Comparison of ENCODE assay signal across 18 cellular contexts in genomic region chr7:116534790-116535189, GRCh38. TPM values are rescaled to one million over a fixed set of nuclear protein-coding genes. Genes with fewer than 3 reads are reported as not detected.
DNase-seq lines count a peak whose midpoint lies in the region; ATAC-seq and TF ChIP-seq lines count a peak whose summit lies in the region.
"Had no signal": no experiment of that assay in that cellular context is flagged by ENCODE, and none has a peak within 500 bp of the region (broad histone marks: within the 10 kb centered on the region; RNA-seq: fewer than 3 reads in every experiment).

No MANE protein-coding gene starts in this region.

- no peaks in the 10 kb centered on the region for H3K9me3 ChIP-seq in SK-N-MC (ENCODE audit: low read depth, low read length)
- no peaks in the 10 kb centered on the region for H3K9me3 ChIP-seq in gastroesophageal sphincter
- no peaks in the 10 kb centered on the region for H3K9me3 ChIP-seq in stomach
- H3K9me3 ChIP-seq in MG63, result no peaks in the 10 kb centered on the region

- peak overlapping the region; percentile 51 for H3K27ac ChIP-seq in SK-N-MC
- peak overlapping the region in 3 of 4 donors; percentile 17 to 47 (median 38) for H3K27ac ChIP-seq in gastroesophageal sphincter
- H3K27ac ChIP-seq in stomach, result peak overlapping the region in 2 of 5 donors; percentile 27 to 58
- H3K27ac ChIP-seq: cardiac muscle cell had no signal

- TF ChIP-seq CTCF in gastroesophageal sphincter (IDR thresholded peaks at IDR 0.05) (no peak), stomach (IDR thresholded peaks at IDR 0.05) (no peak)

- H3K27me3 ChIP-seq in gastroesophageal sphincter (no peaks in the 10 kb centered on the region), stomach (no peaks in the 10 kb centered on the region), MG63 (no peaks in the 10 kb centered on the region)
- H3K27me3 ChIP-seq: cardiac muscle cell had no signal

- peak; percentile 77 for ATAC-seq in gastroesophageal sphincter
- ATAC-seq in sciatic nerve, result peak; percentile 85
- no peak for ATAC-seq in GM21423 (IDR thresholded peaks at IDR 0.05; ENCODE audit: unreplicated experiment)

- no peak overlapping the region for H3K9ac ChIP-seq in SK-N-MC (ENCODE audit: insufficient read length)

- WGBS in gastroesophageal sphincter (ENCODE audit: low coverage in 1 of 2), 2 donors, result 50 to 72% methylated on average over 1 to 2 of the region's 2 CpGs
- 75 to 95% (median 89%) methylated on average over 2 of the region's 2 CpGs for WGBS in stomach, 5 donors

- no peak for TF ChIP-seq POLR2A in gastroesophageal sphincter (IDR thresholded peaks at IDR 0.05)
- TF ChIP-seq POLR2A in stomach (IDR thresholded peaks at IDR 0.05), result no peak

- H3K4me3 ChIP-seq in SK-N-MC (no peak overlapping the region), gastroesophageal sphincter (no peak overlapping the region), stomach (no peak overlapping the region), MG63 (no peak overlapping the region)
- H3K4me3 ChIP-seq: cardiac muscle cell had no signal

- H3K4me1 ChIP-seq in gastroesophageal sphincter (peaks cover 11 to 94% (median 12%) of the 10 kb centered on the region in 3 donors), stomach (peaks cover 0 to 50% (median 13%) of the 10 kb centered on the region in 4 donors)

- peaks cover 95% of the 10 kb centered on the region for H3K36me3 ChIP-seq in SK-N-MC (ENCODE audit: insufficient read depth, low read length)
- peaks cover 3 to 53% of the 10 kb centered on the region in 2 donors for H3K36me3 ChIP-seq in gastroesophageal sphincter
- peaks cover 0 to 14% (median 5%) of the 10 kb centered on the region in 4 donors for H3K36me3 ChIP-seq in stomach
- peaks cover 89% of the 10 kb centered on the region for H3K36me3 ChIP-seq in MG63
- H3K36me3 ChIP-seq: cardiac muscle cell had no signal

- intact Hi-C loops in sciatic nerve (cut with DNase I) (no loop called here), stomach (cut with DNase I; ENCODE audit: low total_unique reads) (no loop called here)

- no peak for TF ChIP-seq EP300 in gastroesophageal sphincter (IDR thresholded peaks at IDR 0.05)
- TF ChIP-seq EP300 in stomach (IDR thresholded peaks at IDR 0.05), result no peak

- DNase-seq in AG08395 (ENCODE audit: low spot score) (peak; percentile 44), SK-N-MC (ENCODE audit: low read depth, low spot score) (no peak), sciatic nerve (ENCODE audit: low spot score) (no peak), stomach (no peak), MG63 (no peak), globus pallidus (ENCODE audit: low spot score) (no peak)
- DNase-seq: activated CD4-positive, alpha-beta T cell treated with anti-CD3 and anti-CD28 coated beads for 1 hour; activated CD8-positive, alpha-beta memory T cell treated with anti-CD3 and anti-CD28 coated beads, Interleukin-2, amount 50 U/mL, for 48 hours; AML-193; HCEC 1CT; KG1; naive B cell; NCI-H146; NCI-H526; retina had no signal

RNA-seq across cellular contexts. Expression of gene CAV1, which starts 10.0 kb away (rescaled TPM):
- total RNA-seq in gastroesophageal sphincter, result 100 to 1,000 TPM; 546 to 772 (median 602) TPM
- 353 TPM for total RNA-seq in sciatic nerve
- total RNA-seq in stomach, result 100 to 1,000 TPM in 4 of 5 donors, 10 to 100 TPM in 1; 49.2 to 719 (median 267) TPM
- polyA plus RNA-seq in stomach, result 10 to 100 TPM; 18.5 to 73.2 (median 33.5) TPM
- 287 and 342 TPM in 2 replicates for total RNA-seq in MG63 (2014; rRNA removed; shearing (Covaris generic); ENCODE audit: low replicate concordance)

RNA-seq across cellular contexts. Expression of gene CAV2, which starts 35.3 kb away (rescaled TPM):
- total RNA-seq in gastroesophageal sphincter (100 to 1,000 TPM; 142 to 188 (median 170) TPM), sciatic nerve (139 TPM), stomach (10 to 100 TPM; 26.3 to 90.1 (median 32.7) TPM)
- 10 to 100 TPM; 15.7 to 21.9 (median 18.0) TPM for polyA plus RNA-seq in stomach
- total RNA-seq in MG63 (2014; rRNA removed; shearing (Covaris generic); ENCODE audit: low replicate concordance), result 55.9 and 58.1 TPM in 2 replicates
